In the genomic region with DNA sequence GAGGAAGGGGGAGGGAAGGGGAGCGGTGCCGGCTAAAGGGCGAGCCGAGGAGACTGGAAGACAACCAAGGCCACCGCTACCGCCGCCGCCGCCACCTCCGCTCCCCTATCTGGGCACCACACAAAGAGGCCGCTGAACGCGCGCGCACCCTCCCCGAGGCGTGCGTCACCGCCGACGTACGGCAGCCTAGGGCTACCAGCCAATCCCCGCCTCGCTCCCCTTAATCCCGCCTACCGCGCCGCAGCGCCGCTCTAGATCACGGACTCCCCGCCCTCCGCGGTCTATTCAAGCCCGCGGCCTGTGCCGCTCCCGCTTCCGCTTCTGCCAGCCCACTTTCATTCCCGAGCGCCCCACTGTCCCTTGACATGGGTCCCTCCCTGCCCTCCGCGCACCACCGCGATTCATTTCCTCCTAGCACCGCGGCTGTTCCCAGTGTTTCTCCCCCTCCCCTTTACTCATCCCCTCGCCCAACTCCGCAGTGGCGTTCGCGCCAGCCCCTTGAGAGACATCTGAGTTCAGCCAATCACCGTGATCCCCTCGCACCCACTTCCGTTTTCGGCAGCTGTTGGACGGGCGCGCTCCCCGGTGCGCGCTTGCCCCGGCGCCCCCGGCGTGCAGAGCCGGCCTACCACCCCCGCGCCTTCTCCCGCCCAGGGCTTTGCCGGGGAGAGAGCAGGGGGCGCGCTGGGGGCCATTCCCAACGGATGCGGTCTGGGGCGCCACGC, we compare ENCODE assay signal across 1 cellular context.
TF ChIP-seq lines count a peak whose summit lies in the region.

A gene (minus strand): TSS at position 128 of the 725 bp plus-strand sequence. CDS start 297 bp downstream, outside the sequence.

TF ChIP-seq in H1, 55 proteins besides CTCF, POLR2A, EP300 and RAD21 (continued from another document):
- TF ChIP-seq JUND (IDR thresholded peaks at IDR 0.05; ENCODE audit: low read length) (peak; percentile 100), TBP (IDR thresholded peaks at IDR 0.05; ENCODE audit: low read depth, low read length) (peak; percentile 97), NRF1 (IDR thresholded peaks at IDR 0.05; ENCODE audit: low read depth, low read length) (no peak), CEBPB (IDR thresholded peaks at IDR 0.05; ENCODE audit: low read depth, low read length) (no peak), SIN3A (conservative IDR thresholded peaks at IDR 0.05 in 1 of 2, IDR thresholded peaks at IDR 0.05 in 1 of 2; ENCODE audit: low read depth in 1 of 2, low read length in 2 of 2) (0 out of 4 replicates have a peak, but pooled peaks have one; percentile 18 to 33), TAF1 (IDR thresholded peaks at IDR 0.05; ENCODE audit: low read depth, low read length) (peak; percentile 100), FOSL1 (IDR thresholded peaks at IDR 0.05; ENCODE audit: insufficient read depth, low read depth, low read length) (no peak), KDM1A (IDR thresholded peaks at IDR 0.05; ENCODE audit: borderline replicate concordance, low read length) (no peak), ASH2L (IDR thresholded peaks at IDR 0.05; ENCODE audit: low read length) (peak; percentile 60), BRCA1 (IDR thresholded peaks at IDR 0.05; ENCODE audit: low read depth, low read length) (no peak), POLR2AphosphoS5 (IDR thresholded peaks at IDR 0.05; ENCODE audit: low read depth, low read length) (peak; percentile 98), TAF7 (optimal IDR thresholded peaks at IDR 0.05; ENCODE audit: borderline replicate concordance, low read depth, low read length) (peak; percentile 98), RNF2 (IDR thresholded peaks at IDR 0.05; ENCODE audit: borderline replicate concordance, low read depth, low read length, missing control alignments, poor library complexity, severe bottlenecking) (no peak), HDAC6 (IDR thresholded peaks at IDR 0.05; ENCODE audit: low read depth, low read length) (no peak), YY1 (IDR thresholded peaks at IDR 0.05; ENCODE audit: low read depth, low read length) (no peak), KDM5A (IDR thresholded peaks at IDR 0.05; ENCODE audit: low read length) (peak; percentile 95; the same call in 1 of the 2 replicates), BCL11A (IDR thresholded peaks at IDR 0.05; ENCODE audit: low read depth in 2 of 2, low read length in 2 of 2) (no peak), TCF12 (IDR thresholded peaks at IDR 0.05; ENCODE audit: low read depth, low read length) (0 out of 2 replicates have a peak, but pooled peaks have one; percentile 35), SP2 (IDR thresholded peaks at IDR 0.05; ENCODE audit: low read length) (peak; percentile 35; the same call in 1 of the 2 replicates), RFX5 (IDR thresholded peaks at IDR 0.05; ENCODE audit: borderline replicate concordance, low read depth, low read length) (no peak), CBX8 (IDR thresholded peaks at IDR 0.05; ENCODE audit: borderline replicate concordance, low read depth, low read length) (no peak), SP4 (IDR thresholded peaks at IDR 0.05; ENCODE audit: low read length) (peak; percentile 73; the same call in 1 of the 2 replicates), JUN (IDR thresholded peaks at IDR 0.05; ENCODE audit: low read depth, low read length) (0 out of 2 replicates have a peak, but pooled peaks have one; percentile 20), MAFK (IDR thresholded peaks at IDR 0.05; ENCODE audit: low read depth, low read length) (no peak), GABPA (IDR thresholded peaks at IDR 0.05; ENCODE audit: borderline replicate concordance, insufficient read depth, low read length) (peak; percentile 73; the same call in 1 of the 2 replicates), SP1 (IDR thresholded peaks at IDR 0.05; ENCODE audit: low read depth, low read length) (peak; percentile 59), BACH1 (IDR thresholded peaks at IDR 0.05; ENCODE audit: low read length) (no peak), RBBP5 (IDR thresholded peaks at IDR 0.05; ENCODE audit: borderline replicate concordance, low read depth, low read length) (peak; percentile 55; the same call in 1 of the 2 replicates), TEAD4 (IDR thresholded peaks at IDR 0.05; ENCODE audit: low read depth, low read length) (no peak), PHF8 (conservative IDR thresholded peaks at IDR 0.05; ENCODE audit: low read depth, low read length) (peak; percentile 90), CHD2 (IDR thresholded peaks at IDR 0.05; ENCODE audit: low read length) (no peak), SIX5 (IDR thresholded peaks at IDR 0.05; ENCODE audit: low read depth, low read length) (no peak), HDAC2 (IDR thresholded peaks at IDR 0.05; ENCODE audit: borderline replicate concordance in 1 of 2, low read depth in 2 of 2, low read length in 2 of 2) (peak in 1 of 2 experiments; percentile 54; a peak in 1 of 4 replicates), SAP30 (IDR thresholded peaks at IDR 0.05; ENCODE audit: insufficient read depth, insufficient replicate concordance, low read length) (no peak), KDM4A (IDR thresholded peaks at IDR 0.05; ENCODE audit: low read depth, low read length, severe bottlenecking) (peak; percentile 83), CTBP2 (IDR thresholded peaks at IDR 0.05; ENCODE audit: borderline replicate concordance, insufficient read depth, insufficient read length, low read length) (no peak), SRF (IDR thresholded peaks at IDR 0.05; ENCODE audit: low read depth, low read length) (no peak), RXRA (IDR thresholded peaks at IDR 0.05; ENCODE audit: insufficient read depth, low read depth, low read length) (no peak), POU5F1 (IDR thresholded peaks at IDR 0.05; ENCODE audit: low read depth, low read length) (no peak), EGR1 (IDR thresholded peaks at IDR 0.05; ENCODE audit: borderline replicate concordance, low read depth, low read length) (peak; percentile 81), NANOG (IDR thresholded peaks at IDR 0.05; ENCODE audit: insufficient read depth, low read depth, low read length, poor library complexity, severe bottlenecking) (no peak), SIRT6 (IDR thresholded peaks at IDR 0.05; ENCODE audit: low read length) (no peak), GTF2F1 (IDR thresholded peaks at IDR 0.05; ENCODE audit: borderline replicate concordance, low read depth, low read length) (no peak), SUZ12 (IDR thresholded peaks at IDR 0.05; ENCODE audit: low read length) (no peak), CREB1 (IDR thresholded peaks at IDR 0.05) (peak; percentile 93)
- TF ChIP-seq, protein P1, sequence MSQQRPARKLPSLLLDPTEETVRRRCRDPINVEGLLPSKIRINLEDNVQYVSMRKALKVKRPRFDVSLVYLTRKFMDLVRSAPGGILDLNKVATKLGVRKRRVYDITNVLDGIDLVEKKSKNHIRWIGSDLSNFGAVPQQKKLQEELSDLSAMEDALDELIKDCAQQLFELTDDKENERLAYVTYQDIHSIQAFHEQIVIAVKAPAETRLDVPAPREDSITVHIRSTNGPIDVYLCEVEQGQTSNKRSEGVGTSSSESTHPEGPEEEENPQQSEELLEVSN (IDR thresholded peaks at IDR 0.05) = no peak
- TF ChIP-seq, protein P2, sequence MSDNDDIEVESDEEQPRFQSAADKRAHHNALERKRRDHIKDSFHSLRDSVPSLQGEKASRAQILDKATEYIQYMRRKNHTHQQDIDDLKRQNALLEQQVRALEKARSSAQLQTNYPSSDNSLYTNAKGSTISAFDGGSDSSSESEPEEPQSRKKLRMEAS (IDR thresholded peaks at IDR 0.05) = 0 out of 2 replicates have a peak, but pooled peaks have one; percentile 27
- TF ChIP-seq, protein P3, sequence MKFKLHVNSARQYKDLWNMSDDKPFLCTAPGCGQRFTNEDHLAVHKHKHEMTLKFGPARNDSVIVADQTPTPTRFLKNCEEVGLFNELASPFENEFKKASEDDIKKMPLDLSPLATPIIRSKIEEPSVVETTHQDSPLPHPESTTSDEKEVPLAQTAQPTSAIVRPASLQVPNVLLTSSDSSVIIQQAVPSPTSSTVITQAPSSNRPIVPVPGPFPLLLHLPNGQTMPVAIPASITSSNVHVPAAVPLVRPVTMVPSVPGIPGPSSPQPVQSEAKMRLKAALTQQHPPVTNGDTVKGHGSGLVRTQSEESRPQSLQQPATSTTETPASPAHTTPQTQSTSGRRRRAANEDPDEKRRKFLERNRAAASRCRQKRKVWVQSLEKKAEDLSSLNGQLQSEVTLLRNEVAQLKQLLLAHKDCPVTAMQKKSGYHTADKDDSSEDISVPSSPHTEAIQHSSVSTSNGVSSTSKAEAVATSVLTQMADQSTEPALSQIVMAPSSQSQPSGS (IDR thresholded peaks at IDR 0.05; ENCODE audit: low read length) = peak; percentile 52; the same call in 1 of the 2 replicates
- TF ChIP-seq, protein P4, sequence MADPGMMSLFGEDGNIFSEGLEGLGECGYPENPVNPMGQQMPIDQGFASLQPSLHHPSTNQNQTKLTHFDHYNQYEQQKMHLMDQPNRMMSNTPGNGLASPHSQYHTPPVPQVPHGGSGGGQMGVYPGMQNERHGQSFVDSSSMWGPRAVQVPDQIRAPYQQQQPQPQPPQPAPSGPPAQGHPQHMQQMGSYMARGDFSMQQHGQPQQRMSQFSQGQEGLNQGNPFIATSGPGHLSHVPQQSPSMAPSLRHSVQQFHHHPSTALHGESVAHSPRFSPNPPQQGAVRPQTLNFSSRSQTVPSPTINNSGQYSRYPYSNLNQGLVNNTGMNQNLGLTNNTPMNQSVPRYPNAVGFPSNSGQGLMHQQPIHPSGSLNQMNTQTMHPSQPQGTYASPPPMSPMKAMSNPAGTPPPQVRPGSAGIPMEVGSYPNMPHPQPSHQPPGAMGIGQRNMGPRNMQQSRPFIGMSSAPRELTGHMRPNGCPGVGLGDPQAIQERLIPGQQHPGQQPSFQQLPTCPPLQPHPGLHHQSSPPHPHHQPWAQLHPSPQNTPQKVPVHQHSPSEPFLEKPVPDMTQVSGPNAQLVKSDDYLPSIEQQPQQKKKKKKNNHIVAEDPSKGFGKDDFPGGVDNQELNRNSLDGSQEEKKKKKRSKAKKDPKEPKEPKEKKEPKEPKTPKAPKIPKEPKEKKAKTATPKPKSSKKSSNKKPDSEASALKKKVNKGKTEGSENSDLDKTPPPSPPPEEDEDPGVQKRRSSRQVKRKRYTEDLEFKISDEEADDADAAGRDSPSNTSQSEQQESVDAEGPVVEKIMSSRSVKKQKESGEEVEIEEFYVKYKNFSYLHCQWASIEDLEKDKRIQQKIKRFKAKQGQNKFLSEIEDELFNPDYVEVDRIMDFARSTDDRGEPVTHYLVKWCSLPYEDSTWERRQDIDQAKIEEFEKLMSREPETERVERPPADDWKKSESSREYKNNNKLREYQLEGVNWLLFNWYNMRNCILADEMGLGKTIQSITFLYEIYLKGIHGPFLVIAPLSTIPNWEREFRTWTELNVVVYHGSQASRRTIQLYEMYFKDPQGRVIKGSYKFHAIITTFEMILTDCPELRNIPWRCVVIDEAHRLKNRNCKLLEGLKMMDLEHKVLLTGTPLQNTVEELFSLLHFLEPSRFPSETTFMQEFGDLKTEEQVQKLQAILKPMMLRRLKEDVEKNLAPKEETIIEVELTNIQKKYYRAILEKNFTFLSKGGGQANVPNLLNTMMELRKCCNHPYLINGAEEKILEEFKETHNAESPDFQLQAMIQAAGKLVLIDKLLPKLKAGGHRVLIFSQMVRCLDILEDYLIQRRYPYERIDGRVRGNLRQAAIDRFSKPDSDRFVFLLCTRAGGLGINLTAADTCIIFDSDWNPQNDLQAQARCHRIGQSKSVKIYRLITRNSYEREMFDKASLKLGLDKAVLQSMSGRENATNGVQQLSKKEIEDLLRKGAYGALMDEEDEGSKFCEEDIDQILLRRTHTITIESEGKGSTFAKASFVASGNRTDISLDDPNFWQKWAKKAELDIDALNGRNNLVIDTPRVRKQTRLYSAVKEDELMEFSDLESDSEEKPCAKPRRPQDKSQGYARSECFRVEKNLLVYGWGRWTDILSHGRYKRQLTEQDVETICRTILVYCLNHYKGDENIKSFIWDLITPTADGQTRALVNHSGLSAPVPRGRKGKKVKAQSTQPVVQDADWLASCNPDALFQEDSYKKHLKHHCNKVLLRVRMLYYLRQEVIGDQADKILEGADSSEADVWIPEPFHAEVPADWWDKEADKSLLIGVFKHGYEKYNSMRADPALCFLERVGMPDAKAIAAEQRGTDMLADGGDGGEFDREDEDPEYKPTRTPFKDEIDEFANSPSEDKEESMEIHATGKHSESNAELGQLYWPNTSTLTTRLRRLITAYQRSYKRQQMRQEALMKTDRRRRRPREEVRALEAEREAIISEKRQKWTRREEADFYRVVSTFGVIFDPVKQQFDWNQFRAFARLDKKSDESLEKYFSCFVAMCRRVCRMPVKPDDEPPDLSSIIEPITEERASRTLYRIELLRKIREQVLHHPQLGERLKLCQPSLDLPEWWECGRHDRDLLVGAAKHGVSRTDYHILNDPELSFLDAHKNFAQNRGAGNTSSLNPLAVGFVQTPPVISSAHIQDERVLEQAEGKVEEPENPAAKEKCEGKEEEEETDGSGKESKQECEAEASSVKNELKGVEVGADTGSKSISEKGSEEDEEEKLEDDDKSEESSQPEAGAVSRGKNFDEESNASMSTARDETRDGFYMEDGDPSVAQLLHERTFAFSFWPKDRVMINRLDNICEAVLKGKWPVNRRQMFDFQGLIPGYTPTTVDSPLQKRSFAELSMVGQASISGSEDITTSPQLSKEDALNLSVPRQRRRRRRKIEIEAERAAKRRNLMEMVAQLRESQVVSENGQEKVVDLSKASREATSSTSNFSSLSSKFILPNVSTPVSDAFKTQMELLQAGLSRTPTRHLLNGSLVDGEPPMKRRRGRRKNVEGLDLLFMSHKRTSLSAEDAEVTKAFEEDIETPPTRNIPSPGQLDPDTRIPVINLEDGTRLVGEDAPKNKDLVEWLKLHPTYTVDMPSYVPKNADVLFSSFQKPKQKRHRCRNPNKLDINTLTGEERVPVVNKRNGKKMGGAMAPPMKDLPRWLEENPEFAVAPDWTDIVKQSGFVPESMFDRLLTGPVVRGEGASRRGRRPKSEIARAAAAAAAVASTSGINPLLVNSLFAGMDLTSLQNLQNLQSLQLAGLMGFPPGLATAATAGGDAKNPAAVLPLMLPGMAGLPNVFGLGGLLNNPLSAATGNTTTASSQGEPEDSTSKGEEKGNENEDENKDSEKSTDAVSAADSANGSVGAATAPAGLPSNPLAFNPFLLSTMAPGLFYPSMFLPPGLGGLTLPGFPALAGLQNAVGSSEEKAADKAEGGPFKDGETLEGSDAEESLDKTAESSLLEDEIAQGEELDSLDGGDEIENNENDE (IDR thresholded peaks at IDR 0.05; ENCODE audit: insufficient replicate concordance, low read length) = no peak
- TF ChIP-seq, protein P5, sequence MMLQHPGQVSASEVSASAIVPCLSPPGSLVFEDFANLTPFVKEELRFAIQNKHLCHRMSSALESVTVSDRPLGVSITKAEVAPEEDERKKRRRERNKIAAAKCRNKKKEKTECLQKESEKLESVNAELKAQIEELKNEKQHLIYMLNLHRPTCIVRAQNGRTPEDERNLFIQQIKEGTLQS (IDR thresholded peaks at IDR 0.05; ENCODE audit: insufficient read depth, low read depth, low read length) = no peak
- TF ChIP-seq, protein P6, sequence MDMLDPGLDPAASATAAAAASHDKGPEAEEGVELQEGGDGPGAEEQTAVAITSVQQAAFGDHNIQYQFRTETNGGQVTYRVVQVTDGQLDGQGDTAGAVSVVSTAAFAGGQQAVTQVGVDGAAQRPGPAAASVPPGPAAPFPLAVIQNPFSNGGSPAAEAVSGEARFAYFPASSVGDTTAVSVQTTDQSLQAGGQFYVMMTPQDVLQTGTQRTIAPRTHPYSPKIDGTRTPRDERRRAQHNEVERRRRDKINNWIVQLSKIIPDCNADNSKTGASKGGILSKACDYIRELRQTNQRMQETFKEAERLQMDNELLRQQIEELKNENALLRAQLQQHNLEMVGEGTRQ (IDR thresholded peaks at IDR 0.05; ENCODE audit: low read length) = no peak
TF ChIP-seq in H1: peak in this region for 22.
